18 cellular contexts compared by ENCODE assay signal in genomic region chr14:98926802-98927201, GRCh38.
DNase-seq lines count a peak whose midpoint lies in the region; ATAC-seq and TF ChIP-seq lines count a peak whose summit lies in the region.
"Had no signal": no experiment of that assay in that cellular context is flagged by ENCODE, and none has a peak within 500 bp of the region (broad histone marks: within the 10 kb centered on the region; RNA-seq: fewer than 3 reads in every experiment).

No MANE protein-coding gene starts in this region.

- intact Hi-C loops in gastrocnemius medialis (cut with DNase I; ENCODE audit: low total_unique reads) = no loop called here

- H3K36me3 ChIP-seq in gastrocnemius medialis (no peaks in the 10 kb centered on the region), BE2C (no peaks in the 10 kb centered on the region)

- peaks cover 15% of the 10 kb centered on the region for H3K9me3 Mint-ChIP-seq in activated CD4-positive, alpha-beta T cell treated with anti-CD3 and anti-CD28 coated beads, Interleukin-2, amount 10 ng/mL, durations not matched to agents 7 days and 5 days
- peaks cover 0 to 10% (median 6%) of the 10 kb centered on the region in 9 donors for H3K9me3 Mint-ChIP-seq in naive thymus-derived CD8-positive, alpha-beta T cell

- H3K27ac ChIP-seq in gastrocnemius medialis = no peak overlapping the region
- H3K27ac ChIP-seq: 22Rv1, SK-N-MC had no signal

- H3K36me3 Mint-ChIP-seq in activated CD4-positive, alpha-beta T cell treated with anti-CD3 and anti-CD28 coated beads, Interleukin-2, amount 10 ng/mL, durations not matched to agents 7 days and 5 days (ENCODE audit: low read depth) = peaks cover 20% of the 10 kb centered on the region
- peaks cover 0 to 11% (median 10%) of the 10 kb centered on the region in 3 donors for H3K36me3 Mint-ChIP-seq in naive thymus-derived CD8-positive, alpha-beta T cell

- no peak for ATAC-seq in naive thymus-derived CD8-positive, alpha-beta T cell
- ATAC-seq in gastrocnemius medialis = no peak
- no peak for ATAC-seq in GM21447 (IDR thresholded peaks at IDR 0.05; ENCODE audit: unreplicated experiment)
- ATAC-seq: HCT116 had no signal

- no peaks in the 10 kb centered on the region for H3K4me1 ChIP-seq in gastrocnemius medialis
- no peaks in the 10 kb centered on the region for H3K4me1 ChIP-seq in BE2C

- H3K9me3 ChIP-seq in gastrocnemius medialis = no peaks in the 10 kb centered on the region
- H3K9me3 ChIP-seq in BE2C = no peaks in the 10 kb centered on the region

- H3K27me3 Mint-ChIP-seq in activated CD4-positive, alpha-beta T cell treated with anti-CD3 and anti-CD28 coated beads, Interleukin-2, amount 10 ng/mL, durations not matched to agents 7 days and 5 days = no peaks in the 10 kb centered on the region
- no peaks in the 10 kb centered on the region for H3K27me3 Mint-ChIP-seq in naive thymus-derived CD8-positive, alpha-beta T cell
- H3K27me3 Mint-ChIP-seq: IgD-negative memory B cell had no signal

- POLR2A ChIA-PET in activated CD4-positive, alpha-beta T cell treated with anti-CD3 and anti-CD28 coated beads, Interleukin-2, amount 10 ng/mL, durations not matched to agents 7 days and 5 days (lab: Charles Lee) = no interaction called here
- POLR2A ChIA-PET in naive thymus-derived CD8-positive, alpha-beta T cell (lab: Charles Lee) = interaction anchor here (0.7 kb wide), 1 partner anchor 145 kb away, joined by 3 read pairs; no protein-coding TSS in a partner anchor

- peaks cover 54% of the 10 kb centered on the region for H3K4me1 Mint-ChIP-seq in activated CD4-positive, alpha-beta T cell treated with anti-CD3 and anti-CD28 coated beads, Interleukin-2, amount 10 ng/mL, durations not matched to agents 7 days and 5 days
- peaks cover 32 to 69% (median 62%) of the 10 kb centered on the region in 4 donors for H3K4me1 Mint-ChIP-seq in naive thymus-derived CD8-positive, alpha-beta T cell

- TF ChIP-seq CTCF in astrocyte of the spinal cord (IDR thresholded peaks at IDR 0.05; ENCODE audit: low read depth, low read length) (no peak), gastrocnemius medialis (IDR thresholded peaks at IDR 0.05 in 4 of 5, conservative IDR thresholded peaks at IDR 0.05 in 1 of 5) (no peak), BE2C (IDR thresholded peaks at IDR 0.05; ENCODE audit: low read depth, low read length) (no peak)

- H3K4me3 Mint-ChIP-seq in activated CD4-positive, alpha-beta T cell treated with anti-CD3 and anti-CD28 coated beads, Interleukin-2, amount 10 ng/mL, durations not matched to agents 7 days and 5 days = no peak overlapping the region
- peak overlapping the region in 4 of 10 donors; percentile 71 to 89 (median 76) for H3K4me3 Mint-ChIP-seq in naive thymus-derived CD8-positive, alpha-beta T cell
- H3K4me3 Mint-ChIP-seq: IgD-negative memory B cell had no signal

- peak overlapping the region; percentile 89 for H3K27ac Mint-ChIP-seq in activated CD4-positive, alpha-beta T cell treated with anti-CD3 and anti-CD28 coated beads, Interleukin-2, amount 10 ng/mL, durations not matched to agents 7 days and 5 days
- peak overlapping the region in 8 of 10 donors; percentile 91 to 98 (median 94) for H3K27ac Mint-ChIP-seq in naive thymus-derived CD8-positive, alpha-beta T cell
- H3K27ac Mint-ChIP-seq: IgD-negative memory B cell had no signal

- H3K4me3 ChIP-seq in astrocyte of the spinal cord (ENCODE audit: low read depth, low read length) (no peak overlapping the region), gastrocnemius medialis (no peak overlapping the region), BE2C (ENCODE audit: low read depth, low read length) (no peak overlapping the region)
- H3K4me3 ChIP-seq: SK-N-MC had no signal

- DNase-seq in activated CD4-positive, alpha-beta T cell treated with anti-CD3 and anti-CD28 coated beads, Interleukin-2, amount 10 ng/mL, durations not matched to agents 7 days and 5 days = no peak
- no peak for DNase-seq in activated CD4-positive, alpha-beta T cell treated with anti-CD3 and anti-CD28 coated beads for 48 hours
- DNase-seq in astrocyte of the spinal cord (ENCODE audit: low read depth, low spot score) = peak; percentile 29
- DNase-seq in naive thymus-derived CD8-positive, alpha-beta T cell = no peak
- no peak for DNase-seq in gastrocnemius medialis
- DNase-seq in BE2C = no peak
- DNase-seq in hippocampal formation (lab: John Stamatoyannopoulos, UW) = no peak
- DNase-seq: DMS53; NCI-H1436; NCI-H345; NCI-H526 treated with DMSO at 0.1 percent for 48 hours; NK-92 treated with Interleukin-12 subunit alpha and Interleukin-12 subunit beta, amount 100 ng/mL, for 24 hours; OCI-M1 had no signal

- TF ChIP-seq POLR2A in gastrocnemius medialis (IDR thresholded peaks at IDR 0.05) = no peak

- in situ Hi-C loops in astrocyte of the spinal cord (cut with HindIII; ENCODE audit: low sequenced_read_pairs) = no loop called here
- in situ Hi-C loops in gastrocnemius medialis (cut with MboI; ENCODE audit: low sequenced_read_pairs in 4 of 4) = no loop called here

- H3K27me3 ChIP-seq in gastrocnemius medialis (no peaks in the 10 kb centered on the region), BE2C (no peaks in the 10 kb centered on the region)

- CTCF ChIA-PET in activated CD4-positive, alpha-beta T cell treated with anti-CD3 and anti-CD28 coated beads, Interleukin-2, amount 10 ng/mL, durations not matched to agents 7 days and 5 days (lab: Charles Lee) = interaction anchor here (0.7 kb wide), 1 partner anchor 720 kb away, joined by 4 read pairs; no protein-coding TSS in a partner anchor
